In the genomic region with DNA sequence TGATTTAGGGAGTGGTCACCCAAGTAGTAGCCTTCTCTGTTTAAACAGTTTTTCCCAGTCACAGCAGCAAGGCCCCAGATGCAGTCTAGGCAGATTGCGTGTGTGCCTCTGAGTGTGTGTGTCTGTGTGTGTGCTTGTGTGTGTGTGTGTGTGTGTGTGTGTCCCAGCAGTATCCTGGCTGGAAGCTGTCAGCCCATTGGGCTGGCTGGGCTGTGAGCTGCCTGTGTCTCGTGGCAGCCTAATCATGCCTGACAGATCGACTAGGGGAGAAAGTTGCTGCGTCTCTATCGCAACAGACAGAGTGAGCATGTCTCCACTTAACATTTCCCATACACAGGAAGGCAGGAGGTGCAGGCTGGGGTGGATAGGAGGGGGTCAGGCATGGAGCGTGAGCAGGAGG, we compare ENCODE assay signal across 20 cellular contexts. TPM values are rescaled to one million over a fixed set of nuclear protein-coding genes. Genes with fewer than 3 reads are reported as not detected.
DNase-seq lines count a peak whose midpoint lies in the region; ATAC-seq, FAIRE-seq and TF ChIP-seq lines count a peak whose summit lies in the region.
"Had no signal": no experiment of that assay in that cellular context is flagged by ENCODE, and none has a peak within 500 bp of the region (broad histone marks: within the 10 kb centered on the region; RNA-seq: fewer than 3 reads in every experiment).

No MANE protein-coding gene starts in this region.

- no peak overlapping the region for H2AFZ ChIP-seq in neural progenitor cell (replicated peaks)

- H3K27me3 Mint-ChIP-seq in glutamatergic neuron (ENCODE audit: unreplicated experiment) (peaks cover 6% of the 10 kb centered on the region), neural progenitor cell (ENCODE audit: insufficient read depth, low read depth) (peaks cover 11% of the 10 kb centered on the region)

- peak; percentile 33 for FAIRE-seq in HTR-8/SVneo (lab: Jason Lieb, UNC)

- H3K4me3 Mint-ChIP-seq in glutamatergic neuron (ENCODE audit: unreplicated experiment) = no peak overlapping the region
- no peak overlapping the region for H3K4me3 Mint-ChIP-seq in neural progenitor cell

- H3K79me2 ChIP-seq in neural progenitor cell (ENCODE audit: low read depth) = no peaks in the 10 kb centered on the region

- no peak overlapping the region for H3K27ac ChIP-seq in neural progenitor cell
- H3K27ac ChIP-seq: C4-2B, SJCRH30 had no signal

- H3K27me3 ChIP-seq in neural progenitor cell = no peaks in the 10 kb centered on the region
- H3K27me3 ChIP-seq: SJCRH30 had no signal

- no peak overlapping the region for H3K4me2 ChIP-seq in neural progenitor cell

- H3K27ac Mint-ChIP-seq in glutamatergic neuron (ENCODE audit: unreplicated experiment) (peak overlapping the region; percentile 10), neural progenitor cell (peak overlapping the region; percentile 46)

- DNase-seq in ELF-1 (ENCODE audit: low read depth, low spot score) = peak; percentile 15
- DNase-seq in HTR-8/SVneo (ENCODE audit: insufficient read length, low spot score) = no peak
- no peak for DNase-seq in glutamatergic neuron
- no peak for DNase-seq in neural progenitor cell (ENCODE audit: low spot score)
- no peak for DNase-seq in activated T-cell treated with anti-CD3 and anti-CD28 coated beads for 4 hours
- DNase-seq in ureter (ENCODE audit: low spot score) = no peak
- DNase-seq: ACHN; GF-D8; Kasumi-1; NCI-H1417 treated with DMSO at 0.1 percent for 48 hours; NCI-H187; NCI-H748 treated with DMSO at 0.1 percent for 48 hours; NK-92 treated with Interleukin-12 subunit alpha and Interleukin-12 subunit beta, amount 100 ng/mL, for 24 hours; SJCRH30 had no signal

- TF ChIP-seq CTCF in glutamatergic neuron (IDR thresholded peaks at IDR 0.05; ENCODE audit: partially characterized antibody, unreplicated experiment) (no peak), neural progenitor cell (IDR thresholded peaks at IDR 0.05) (no peak)

- H3K4me1 ChIP-seq in neural progenitor cell = peaks cover 8% of the 10 kb centered on the region
- H3K4me1 ChIP-seq: SJCRH30 had no signal

- no peaks in the 10 kb centered on the region for H3K36me3 Mint-ChIP-seq in glutamatergic neuron (ENCODE audit: unreplicated experiment)
- no peaks in the 10 kb centered on the region for H3K36me3 Mint-ChIP-seq in neural progenitor cell

- peaks cover 6% of the 10 kb centered on the region for H3K9me3 Mint-ChIP-seq in glutamatergic neuron (ENCODE audit: unreplicated experiment)
- H3K9me3 Mint-ChIP-seq in neural progenitor cell = peaks cover 6% of the 10 kb centered on the region

- H3K9me3 ChIP-seq in neural progenitor cell (ENCODE audit: low read depth) = no peaks in the 10 kb centered on the region
- H3K9me3 ChIP-seq: SJCRH30 had no signal

- H3F3A ChIP-seq in neural progenitor cell (ENCODE audit: low read depth) = no peaks in the 10 kb centered on the region

- ATAC-seq in esophagus mucosa = no peak
- ATAC-seq in GM19351 (IDR thresholded peaks at IDR 0.05; ENCODE audit: unreplicated experiment) = no peak

- no peaks in the 10 kb centered on the region for H3K36me3 ChIP-seq in neural progenitor cell
- H3K36me3 ChIP-seq: SJCRH30 had no signal

- H3K4me1 Mint-ChIP-seq in glutamatergic neuron (ENCODE audit: low read depth, unreplicated experiment) (no peaks in the 10 kb centered on the region), neural progenitor cell (peaks cover 21% of the 10 kb centered on the region)

- H4K20me1 ChIP-seq in neural progenitor cell (ENCODE audit: low read depth) = no peaks in the 10 kb centered on the region

- H3K9ac ChIP-seq in neural progenitor cell = no peak overlapping the region

- H3K4me3 ChIP-seq in neural progenitor cell = no peak overlapping the region
- H3K4me3 ChIP-seq: SJCRH30 had no signal

RNA-seq across cellular contexts. Expression of a gene that starts 42.9 kb away (rescaled TPM):
- total RNA-seq in glutamatergic neuron (ENCODE audit: unreplicated experiment) (0.56 TPM), neural progenitor cell (ENCODE audit: low replicate concordance) (0.40 TPM in 1 of 2 replicates, not detected in the other), esophagus mucosa (0.32 TPM), ureter (0.34 TPM)
- total RNA-seq: H4, MCF 10A, NCI-H460, SJCRH30 had no signal
